8 cellular contexts compared by ENCODE assay signal in the genomic region with DNA sequence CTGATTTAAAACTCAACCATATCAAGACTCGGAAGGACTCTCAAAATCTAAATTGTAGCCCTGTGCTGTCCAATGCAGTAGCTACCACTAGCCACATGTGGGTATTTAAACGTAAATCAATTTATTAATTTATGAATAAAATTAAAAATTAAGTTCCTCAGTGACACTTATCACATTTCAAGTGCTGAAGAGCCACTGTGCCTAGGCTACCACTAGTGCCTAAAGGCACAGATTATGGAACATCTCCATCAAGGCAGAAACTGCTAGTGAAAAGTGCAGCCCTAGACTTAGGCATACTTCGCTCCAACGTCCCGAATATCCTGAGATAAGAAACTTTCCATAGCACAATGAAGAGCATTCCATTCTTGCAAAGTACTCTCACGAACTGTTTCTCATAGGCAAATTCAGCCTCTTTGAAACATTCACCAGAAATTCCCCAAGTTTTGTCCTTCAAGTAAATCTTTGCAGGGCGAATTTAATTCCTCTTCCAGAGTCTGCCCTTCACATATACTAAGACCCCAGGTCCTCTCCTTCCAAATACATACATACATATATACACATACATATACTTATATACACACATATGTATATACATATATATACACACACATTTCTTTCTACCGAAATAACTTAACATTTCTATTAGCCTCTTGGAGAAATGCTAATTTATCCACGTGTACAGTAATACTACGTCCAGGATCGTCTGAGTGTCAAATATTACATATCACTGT. TPM values are rescaled to one million over a fixed set of nuclear protein-coding genes. Genes with fewer than 3 reads are reported as not detected.
DNase-seq lines count a peak whose midpoint lies in the region; ATAC-seq, FAIRE-seq and TF ChIP-seq lines count a peak whose summit lies in the region.

No MANE protein-coding gene starts in this region.

- no peaks in the 10 kb centered on the region for H3K36me3 ChIP-seq in subcutaneous abdominal adipose tissue (ENCODE audit: control insufficient read depth in 5 of 5, insufficient read depth in 5 of 5, low read length in 5 of 5)

- peaks cover 0 to 26% (median 21%) of the 10 kb centered on the region in 5 donors for H3K4me1 ChIP-seq in subcutaneous abdominal adipose tissue (ENCODE audit: control insufficient read depth in 5 of 5, insufficient read depth in 5 of 5, low read length in 5 of 5)

- H3K27me3 Mint-ChIP-seq in T-helper 1 cell treated with Interleukin-12 subunit alpha and Interleukin-12 subunit beta and Interleukin-4 antibody, amounts not matched to agents 30 μg/mL and 1 μg/mL, for 36 hours (ENCODE audit: low read depth), result no peaks in the 10 kb centered on the region
- H3K27me3 Mint-ChIP-seq in activated naive CD8-positive, alpha-beta T cell treated with anti-CD3 and anti-CD28 coated beads, Interleukin-2, amount 50 U/mL, for 24 hours, result no peaks in the 10 kb centered on the region

- peak overlapping the region; percentile 98 for H3K4me3 Mint-ChIP-seq in T-helper 1 cell treated with Interleukin-12 subunit alpha and Interleukin-12 subunit beta and Interleukin-4 antibody, amounts not matched to agents 30 μg/mL and 1 μg/mL, for 36 hours
- peak overlapping the region; percentile 88 for H3K4me3 Mint-ChIP-seq in activated naive CD8-positive, alpha-beta T cell treated with anti-CD3 and anti-CD28 coated beads, Interleukin-2, amount 50 U/mL, for 24 hours

- H3K9me3 ChIP-seq in subcutaneous abdominal adipose tissue (ENCODE audit: control insufficient read depth in 5 of 5, low read length in 5 of 5), result no peaks in the 10 kb centered on the region

- H3K27ac Mint-ChIP-seq in T-helper 1 cell treated with Interleukin-12 subunit alpha and Interleukin-12 subunit beta and Interleukin-4 antibody, amounts not matched to agents 30 μg/mL and 1 μg/mL, for 36 hours, result peak overlapping the region; percentile 98
- H3K27ac Mint-ChIP-seq in activated naive CD8-positive, alpha-beta T cell treated with anti-CD3 and anti-CD28 coated beads, Interleukin-2, amount 50 U/mL, for 24 hours, result peak overlapping the region; percentile 99

- H3K9me3 Mint-ChIP-seq in T-helper 1 cell treated with Interleukin-12 subunit alpha and Interleukin-12 subunit beta and Interleukin-4 antibody, amounts not matched to agents 30 μg/mL and 1 μg/mL, for 36 hours, result no peaks in the 10 kb centered on the region
- no peaks in the 10 kb centered on the region for H3K9me3 Mint-ChIP-seq in activated naive CD8-positive, alpha-beta T cell treated with anti-CD3 and anti-CD28 coated beads, Interleukin-2, amount 50 U/mL, for 24 hours

- H3K4me3 ChIP-seq in subcutaneous abdominal adipose tissue (ENCODE audit: low read depth in 1 of 5, low read length in 5 of 5), result peak overlapping the region; percentile 86 to 92 (median 91)

- peaks cover 16% of the 10 kb centered on the region for H3K4me1 Mint-ChIP-seq in T-helper 1 cell treated with Interleukin-12 subunit alpha and Interleukin-12 subunit beta and Interleukin-4 antibody, amounts not matched to agents 30 μg/mL and 1 μg/mL, for 36 hours (ENCODE audit: low read depth)
- H3K4me1 Mint-ChIP-seq in activated naive CD8-positive, alpha-beta T cell treated with anti-CD3 and anti-CD28 coated beads, Interleukin-2, amount 50 U/mL, for 24 hours, result peaks cover 45% of the 10 kb centered on the region

- H3K27ac ChIP-seq in subcutaneous abdominal adipose tissue (ENCODE audit: low read depth, low read length), result no peak overlapping the region

- H3K27me3 ChIP-seq in subcutaneous abdominal adipose tissue (ENCODE audit: control insufficient read depth in 5 of 5, insufficient read depth in 4 of 5, low read length in 5 of 5), result no peaks in the 10 kb centered on the region

- no peak for FAIRE-seq in GM12891 (lab: Jason Lieb, UNC)

- DNase-seq in T-helper 1 cell (no peak), inferior parietal cortex (ENCODE audit: extremely low spot score) (peak; percentile 38), GM12891 (ENCODE audit: insufficient read length, low spot score) (no peak), iPS-NIHi11 (ENCODE audit: low spot score) (no peak)
- DNase-seq in activated naive CD8-positive, alpha-beta T cell treated with anti-CD3 and anti-CD28 coated beads, Interleukin-2, amount 50 U/mL, for 24 hours, result no peak

- H3K36me3 Mint-ChIP-seq in T-helper 1 cell treated with Interleukin-12 subunit alpha and Interleukin-12 subunit beta and Interleukin-4 antibody, amounts not matched to agents 30 μg/mL and 1 μg/mL, for 36 hours (ENCODE audit: low read depth), result no peaks in the 10 kb centered on the region
- H3K36me3 Mint-ChIP-seq in activated naive CD8-positive, alpha-beta T cell treated with anti-CD3 and anti-CD28 coated beads, Interleukin-2, amount 50 U/mL, for 24 hours (ENCODE audit: low read depth), result peaks cover 4% of the 10 kb centered on the region

- no peak for TF ChIP-seq POLR2A in GM12891 (IDR thresholded peaks at IDR 0.05; ENCODE audit: low read depth, low read length)

- ATAC-seq in activated naive CD8-positive, alpha-beta T cell treated with anti-CD3 and anti-CD28 coated beads, Interleukin-2, amount 50 U/mL, for 24 hours, result no peak
- no peak for ATAC-seq in GM19351 (IDR thresholded peaks at IDR 0.05; ENCODE audit: unreplicated experiment)

- H3K9ac ChIP-seq in subcutaneous abdominal adipose tissue (ENCODE audit: low read length in 5 of 5), result peak overlapping the region; percentile 7 to 92 (median 90)

TF ChIP-seq in GM12891, 5 proteins besides CTCF, POLR2A, EP300 and RAD21:
- no peak for TF ChIP-seq POLR2AphosphoS5 (IDR thresholded peaks at IDR 0.05; ENCODE audit: low read depth, low read length)
- TF ChIP-seq PAX5 (IDR thresholded peaks at IDR 0.05; ENCODE audit: insufficient read depth, low read length, severe bottlenecking), result no peak
- no peak for TF ChIP-seq SPI1 (IDR thresholded peaks at IDR 0.05; ENCODE audit: low read depth, low read length)
- no peak for TF ChIP-seq TAF1 (IDR thresholded peaks at IDR 0.05; ENCODE audit: low read depth, low read length)
- TF ChIP-seq POU2F2 (IDR thresholded peaks at IDR 0.05; ENCODE audit: low read depth, low read length), result no peak
TF ChIP-seq in GM12891: peak in this region for 0.

RNA-seq across cellular contexts. Expression of gene SUPT3H, which starts 1.3 kb away (rescaled TPM):
- 4.3 TPM for polyA plus RNA-seq in GM12891 (2012; ENCODE audit: low read depth, missing spikeins)

RNA-seq across cellular contexts. Expression of gene RUNX2, which starts 48.3 kb away (rescaled TPM):
- polyA plus RNA-seq in GM12891 (2012; ENCODE audit: low read depth, missing spikeins), result 1.1 TPM
